11 cellular contexts compared by ENCODE assay signal in the genomic region with DNA sequence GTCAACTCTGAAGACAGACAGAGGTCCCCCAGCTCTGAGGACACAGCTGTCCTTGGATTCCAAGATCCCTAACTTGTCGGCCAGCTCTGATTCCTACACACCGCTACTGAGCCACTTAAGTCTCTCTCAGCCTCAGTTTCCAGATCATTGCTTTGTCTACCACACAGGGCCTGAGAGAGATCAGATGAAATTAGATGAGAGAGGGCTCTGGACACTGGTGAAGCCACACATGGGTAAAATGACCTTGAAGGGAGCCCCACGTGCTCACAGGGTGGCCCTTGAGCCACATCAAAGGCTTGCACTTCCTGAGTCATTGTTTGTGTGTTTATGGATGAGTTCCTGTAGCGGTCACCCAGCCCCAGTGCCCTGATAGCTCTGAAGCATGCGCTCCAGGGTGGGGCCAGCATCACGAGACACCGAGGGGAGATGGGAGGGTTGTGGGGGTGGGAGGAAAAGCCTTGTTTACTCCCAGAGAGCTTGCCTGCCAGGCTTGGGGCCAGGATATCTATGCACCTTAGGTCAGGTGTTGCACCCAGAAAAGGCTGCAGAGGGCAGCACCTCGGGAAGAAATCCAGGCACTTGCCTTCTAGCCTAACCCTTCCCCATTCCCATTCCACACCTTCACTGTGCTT. TPM values are rescaled to one million over a fixed set of nuclear protein-coding genes. Genes with fewer than 3 reads are reported as not detected.
DNase-seq lines count a peak whose midpoint lies in the region; FAIRE-seq and TF ChIP-seq lines count a peak whose summit lies in the region.
"Had no signal": no experiment of that assay in that cellular context is flagged by ENCODE, and none has a peak within 500 bp of the region (broad histone marks: within the 10 kb centered on the region; RNA-seq: fewer than 3 reads in every experiment).

No MANE protein-coding gene starts in this region.

- H3K36me3 Mint-ChIP-seq in MCF 10A (ENCODE audit: insufficient read depth, unreplicated experiment), result no peaks in the 10 kb centered on the region
- H3K36me3 Mint-ChIP-seq: CD14-positive monocyte had no signal

- TF ChIP-seq CTCF in MCF 10A (IDR thresholded peaks at IDR 0.05; ENCODE audit: unreplicated experiment), result no peak
- TF ChIP-seq CTCF in breast epithelium (IDR thresholded peaks at IDR 0.05), result no peak
- TF ChIP-seq CTCF in hepatocyte (IDR thresholded peaks at IDR 0.05; ENCODE audit: poor library complexity), result peak; percentile 30

- no peaks in the 10 kb centered on the region for H3K79me2 ChIP-seq in hepatocyte

- peaks cover 6% of the 10 kb centered on the region for H3K4me1 Mint-ChIP-seq in MCF 10A (ENCODE audit: insufficient read depth, unreplicated experiment)
- H3K4me1 Mint-ChIP-seq: CD14-positive monocyte had no signal

- no TSS peak for BruUV-seq in MCF 10A (replicated peaks; lab: Mats Ljungman, UMichigan)

- CTCF ChIA-PET in MCF 10A (lab: Yijun Ruan, JAX), result interaction anchor here (1.0 to 1.2 kb wide), 3 partner anchors 13 to 158 kb away, joined by 3 to 5 read pairs (median 5); no protein-coding TSS in a partner anchor

- H3K4me2 ChIP-seq in hepatocyte, result no peak overlapping the region

- H3K4me3 ChIP-seq in breast epithelium, result no peak overlapping the region
- H3K4me3 ChIP-seq in SJCRH30, result no peak overlapping the region
- no peak overlapping the region for H3K4me3 ChIP-seq in hepatocyte
- H3K4me3 ChIP-seq: lung, sigmoid colon had no signal

- H3K27ac ChIP-seq in breast epithelium (no peak overlapping the region), SJCRH30 (no peak overlapping the region), hepatocyte (no peak overlapping the region)
- H3K27ac ChIP-seq: sigmoid colon had no signal

- no peaks in the 10 kb centered on the region for H4K20me1 ChIP-seq in hepatocyte (ENCODE audit: insufficient read depth, poor library complexity, severe bottlenecking)

- H3K27me3 ChIP-seq in breast epithelium, result no peaks in the 10 kb centered on the region
- H3K27me3 ChIP-seq in SJCRH30, result no peaks in the 10 kb centered on the region
- H3K27me3 ChIP-seq in hepatocyte, result no peaks in the 10 kb centered on the region
- H3K27me3 ChIP-seq: sigmoid colon had no signal

- H3K9me2 ChIP-seq in hepatocyte (replicated peaks; ENCODE audit: insufficient read depth), result no peaks in the 10 kb centered on the region

- no peak for TF ChIP-seq POLR2A in breast epithelium (IDR thresholded peaks at IDR 0.05)

- intact Hi-C loops in MCF 10A (cut with micrococcal nuclease) (loop anchor here (2.0 kb wide), 1 partner anchor 80 kb away; no protein-coding TSS in a partner anchor), breast epithelium (cut with DNase I; ENCODE audit: low total_unique reads) (no loop called here)

- H3K9me3 ChIP-seq in breast epithelium, result no peaks in the 10 kb centered on the region
- 0 out of 2 replicates have a peak, but pooled peaks cover 6% of the 10 kb centered on the region for H3K9me3 ChIP-seq in SJCRH30 (replicated peaks)
- no peaks in the 10 kb centered on the region for H3K9me3 ChIP-seq in hepatocyte (ENCODE audit: low read depth)
- H3K9me3 ChIP-seq: sigmoid colon had no signal

- no peak overlapping the region for H3K27ac Mint-ChIP-seq in MCF 10A (ENCODE audit: low read depth, unreplicated experiment)
- H3K27ac Mint-ChIP-seq: CD14-positive monocyte had no signal

- no peaks in the 10 kb centered on the region for H3K27me3 Mint-ChIP-seq in MCF 10A (ENCODE audit: insufficient read depth, unreplicated experiment)

- H2AFZ ChIP-seq in hepatocyte, result no peak overlapping the region

- H3K9me3 Mint-ChIP-seq in MCF 10A (ENCODE audit: unreplicated experiment), result no peaks in the 10 kb centered on the region

- DNase-seq in MCF 10A (ENCODE audit: unreplicated experiment) (peak; percentile 45), breast epithelium (ENCODE audit: low spot score in 2 of 2) (no peak), SJCRH30 (peak; percentile 19 to 34), hepatocyte (ENCODE audit: low spot score) (peak; percentile 59), urothelium cell line (ENCODE audit: low spot score) (peak; percentile 60), AG08395 (ENCODE audit: low spot score) (no peak), GM19240 (ENCODE audit: insufficient read length, low spot score) (no peak)
- DNase-seq in activated CD4-positive, alpha-beta T cell treated with anti-CD3 and anti-CD28 coated beads for 48 hours, result no peak
- DNase-seq: sigmoid colon had no signal

- H3K36me3 ChIP-seq in breast epithelium (no peaks in the 10 kb centered on the region), SJCRH30 (no peaks in the 10 kb centered on the region), hepatocyte (replicated peaks; ENCODE audit: insufficient read depth, low read depth) (no peaks in the 10 kb centered on the region)
- H3K36me3 ChIP-seq: sigmoid colon had no signal

- H3K4me1 ChIP-seq in breast epithelium (no peaks in the 10 kb centered on the region), SJCRH30 (no peaks in the 10 kb centered on the region), hepatocyte (ENCODE audit: insufficient read depth) (no peaks in the 10 kb centered on the region)
- H3K4me1 ChIP-seq: sigmoid colon had no signal

- POLR2A ChIA-PET in MCF 10A (lab: Yijun Ruan, JAX), result no interaction called here

- no peak overlapping the region for H3K4me3 Mint-ChIP-seq in MCF 10A (ENCODE audit: unreplicated experiment)
- H3K4me3 Mint-ChIP-seq: CD14-positive monocyte had no signal

- WGBS in hepatocyte (ENCODE audit: low lambda C conversion rate, missing lambda C conversion rate), result 37% methylated on average over 8 of the region's 8 CpGs

- FAIRE-seq in urothelium cell line (lab: Jason Lieb, UNC), result no peak

RNA-seq across cellular contexts. Expression of gene SLC6A2, which starts 32.7 kb away (rescaled TPM):
- total RNA-seq in MCF 10A (2022) (not detected in 2 replicates), breast epithelium (under 1 TPM; 0.15 to 0.66 (median 0.64) TPM), hepatocyte (0.20 and 1.1 TPM in 2 replicates)
- total RNA-seq in SJCRH30 (2014; rRNA removed; shearing (Covaris generic)), result not detected in 2 replicates
- polyA plus RNA-seq in hepatocyte, result 0.28 TPM in 1 of 2 replicates, not detected in the other
- polyA plus RNA-seq: CD14-positive monocyte had no signal

RNA-seq across cellular contexts. Expression of gene CAPNS2, which starts 56.6 kb away (rescaled TPM):
- 0.30 and 0.32 TPM in 2 replicates for total RNA-seq in MCF 10A (2022)
- total RNA-seq in breast epithelium, result 1 to 10 TPM in 1 of 3 donors, under 1 TPM in 2; 0.66 to 1.0 (median 0.96) TPM
- total RNA-seq in SJCRH30 (2014; rRNA removed; shearing (Covaris generic)), result 0.13 TPM in 1 of 2 replicates, not detected in the other
- total RNA-seq in hepatocyte, result 0.30 TPM in 1 of 2 replicates, not detected in the other
- not detected in 2 replicates for polyA plus RNA-seq in hepatocyte

Comparison
In these comparisons a context has a peak if more than half of its experiments do, and no peak if none do; other contexts are left out.
1. DNase-seq: peak in MCF 10A (single experiment), SJCRH30 (2 of 2), hepatocyte (single experiment) and urothelium cell line (single experiment); none in breast epithelium (0 of 2), activated CD4-positive, alpha-beta T cell treated with anti-CD3 and anti-CD28 coated beads for 48 hours (single experiment), AG08395 (single experiment) and GM19240 (single experiment).